Comparison of ENCODE assay signal across 1 cellular context in the genomic region with DNA sequence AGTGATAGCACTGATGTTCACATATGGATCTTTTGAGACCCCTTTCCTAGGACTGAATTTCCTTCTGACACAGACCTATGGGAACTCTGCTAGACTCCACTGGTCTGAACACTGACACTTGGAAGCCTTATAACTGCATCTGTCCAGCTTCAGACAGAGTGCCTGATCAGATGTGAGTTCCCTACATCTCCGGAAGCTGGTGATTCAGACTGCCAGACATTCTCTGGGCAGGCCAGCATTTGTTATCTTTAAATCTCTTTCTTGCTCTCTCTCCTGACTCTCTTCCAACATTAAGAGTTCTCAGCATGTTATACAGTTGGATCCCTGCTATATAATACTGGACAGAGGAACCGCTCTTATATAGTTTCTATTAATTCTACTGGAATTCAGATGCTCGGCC.
A peak's percentile ranks its signal among the peaks of the same experiment; 100 is the strongest.
TF ChIP-seq lines count a peak whose summit lies in the region.

No MANE protein-coding gene starts in this region.

TF ChIP-seq in SK-N-SH, 30 proteins besides CTCF, POLR2A, EP300 and RAD21 (continued from another document):
- TF ChIP-seq ELF1 (IDR thresholded peaks at IDR 0.05) (no peak), NFIC (IDR thresholded peaks at IDR 0.05; ENCODE audit: borderline replicate concordance) (peak; percentile 96), FOSL2 (IDR thresholded peaks at IDR 0.05; ENCODE audit: borderline replicate concordance, low read depth) (peak; percentile 93), JUND (IDR thresholded peaks at IDR 0.05) (peak; percentile 97), RXRA (IDR thresholded peaks at IDR 0.05; ENCODE audit: borderline replicate concordance, low read depth) (peak; percentile 78; the same call in 1 of the 2 replicates), TCF12 (IDR thresholded peaks at IDR 0.05) (peak; percentile 99), RCOR1 (IDR thresholded peaks at IDR 0.05; ENCODE audit: low read length) (no peak), MAX (IDR thresholded peaks at IDR 0.05; ENCODE audit: low read depth) (peak; percentile 77), GABPA (IDR thresholded peaks at IDR 0.05; ENCODE audit: low read depth) (no peak; the same call in 1 of the 2 replicates), FOXM1 (IDR thresholded peaks at IDR 0.05; ENCODE audit: low read depth) (peak; percentile 80), MXI1 (IDR thresholded peaks at IDR 0.05; ENCODE audit: low read depth, low read length) (no peak), POLR2AphosphoS5 (IDR thresholded peaks at IDR 0.05; ENCODE audit: low read depth, low read length) (peak; percentile 85), TAF1 (IDR thresholded peaks at IDR 0.05; ENCODE audit: borderline replicate concordance, low read depth, low read length) (no peak), CHD2 (IDR thresholded peaks at IDR 0.05; ENCODE audit: low read length, partially characterized antibody) (no peak), TEAD4 (IDR thresholded peaks at IDR 0.05; ENCODE audit: borderline replicate concordance, insufficient read depth) (peak; percentile 95), SIN3A (IDR thresholded peaks at IDR 0.05; ENCODE audit: borderline replicate concordance, low read depth, low read length) (peak; percentile 67; the same call in 1 of the 2 replicates)
- TF ChIP-seq, protein P1, sequence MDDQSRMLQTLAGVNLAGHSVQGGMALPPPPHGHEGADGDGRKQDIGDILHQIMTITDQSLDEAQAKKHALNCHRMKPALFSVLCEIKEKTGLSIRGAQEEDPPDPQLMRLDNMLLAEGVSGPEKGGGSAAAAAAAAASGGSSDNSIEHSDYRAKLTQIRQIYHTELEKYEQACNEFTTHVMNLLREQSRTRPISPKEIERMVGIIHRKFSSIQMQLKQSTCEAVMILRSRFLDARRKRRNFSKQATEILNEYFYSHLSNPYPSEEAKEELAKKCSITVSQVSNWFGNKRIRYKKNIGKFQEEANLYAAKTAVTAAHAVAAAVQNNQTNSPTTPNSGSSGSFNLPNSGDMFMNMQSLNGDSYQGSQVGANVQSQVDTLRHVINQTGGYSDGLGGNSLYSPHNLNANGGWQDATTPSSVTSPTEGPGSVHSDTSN (IDR thresholded peaks at IDR 0.05), result peak; percentile 94
- TF ChIP-seq, protein P2, sequence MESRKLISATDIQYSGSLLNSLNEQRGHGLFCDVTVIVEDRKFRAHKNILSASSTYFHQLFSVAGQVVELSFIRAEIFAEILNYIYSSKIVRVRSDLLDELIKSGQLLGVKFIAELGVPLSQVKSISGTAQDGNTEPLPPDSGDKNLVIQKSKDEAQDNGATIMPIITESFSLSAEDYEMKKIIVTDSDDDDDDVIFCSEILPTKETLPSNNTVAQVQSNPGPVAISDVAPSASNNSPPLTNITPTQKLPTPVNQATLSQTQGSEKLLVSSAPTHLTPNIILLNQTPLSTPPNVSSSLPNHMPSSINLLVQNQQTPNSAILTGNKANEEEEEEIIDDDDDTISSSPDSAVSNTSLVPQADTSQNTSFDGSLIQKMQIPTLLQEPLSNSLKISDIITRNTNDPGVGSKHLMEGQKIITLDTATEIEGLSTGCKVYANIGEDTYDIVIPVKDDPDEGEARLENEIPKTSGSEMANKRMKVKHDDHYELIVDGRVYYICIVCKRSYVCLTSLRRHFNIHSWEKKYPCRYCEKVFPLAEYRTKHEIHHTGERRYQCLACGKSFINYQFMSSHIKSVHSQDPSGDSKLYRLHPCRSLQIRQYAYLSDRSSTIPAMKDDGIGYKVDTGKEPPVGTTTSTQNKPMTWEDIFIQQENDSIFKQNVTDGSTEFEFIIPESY (IDR thresholded peaks at IDR 0.05; ENCODE audit: borderline replicate concordance, low read depth), result peak; percentile 35; the same call in 1 of the 2 replicates
- TF ChIP-seq, protein P3, sequence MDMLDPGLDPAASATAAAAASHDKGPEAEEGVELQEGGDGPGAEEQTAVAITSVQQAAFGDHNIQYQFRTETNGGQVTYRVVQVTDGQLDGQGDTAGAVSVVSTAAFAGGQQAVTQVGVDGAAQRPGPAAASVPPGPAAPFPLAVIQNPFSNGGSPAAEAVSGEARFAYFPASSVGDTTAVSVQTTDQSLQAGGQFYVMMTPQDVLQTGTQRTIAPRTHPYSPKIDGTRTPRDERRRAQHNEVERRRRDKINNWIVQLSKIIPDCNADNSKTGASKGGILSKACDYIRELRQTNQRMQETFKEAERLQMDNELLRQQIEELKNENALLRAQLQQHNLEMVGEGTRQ (IDR thresholded peaks at IDR 0.05; ENCODE audit: borderline replicate concordance, low read depth, low read length), result no peak
TF ChIP-seq in SK-N-SH: peak in this region for 15.
